ENCODE assay signal across 9 cellular contexts in the genomic region with DNA sequence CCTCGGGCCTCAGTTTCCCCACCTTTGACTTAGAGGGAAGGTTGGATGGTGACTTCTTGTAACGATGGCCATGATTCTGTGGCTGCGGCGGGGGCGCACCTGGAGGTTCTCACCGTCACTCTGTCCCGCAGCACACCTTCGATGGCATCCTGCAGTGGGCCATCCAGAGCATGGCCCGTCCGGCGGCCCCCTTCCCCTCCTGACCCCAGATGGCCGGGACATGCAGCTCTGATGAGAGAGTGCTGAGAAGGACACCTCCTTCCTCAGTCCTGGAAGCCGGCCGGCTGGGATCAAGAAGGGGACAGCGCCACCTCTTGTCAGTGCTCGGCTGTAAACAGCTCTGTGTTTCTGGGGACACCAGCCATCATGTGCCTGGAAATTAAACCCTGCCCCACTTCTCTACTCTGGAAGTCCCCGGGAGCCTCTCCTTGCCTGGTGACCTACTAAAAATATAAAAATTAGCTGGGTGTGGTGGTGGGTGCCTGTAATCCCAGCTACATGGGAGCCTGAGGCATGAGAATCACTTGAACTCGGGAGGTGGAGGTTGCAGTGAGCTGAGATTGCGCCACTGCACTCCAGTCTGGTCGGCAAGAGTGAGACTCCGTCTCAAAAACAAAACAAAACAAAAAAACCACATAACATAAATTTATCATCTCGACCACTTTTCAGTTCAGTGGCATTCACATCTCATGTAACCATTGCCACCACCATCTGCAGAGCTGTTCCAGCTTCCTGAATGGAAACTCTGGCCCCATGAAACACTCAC. TPM values are rescaled to one million over a fixed set of nuclear protein-coding genes. Genes with fewer than 3 reads are reported as not detected.
A peak's percentile ranks its signal among the peaks of the same experiment; 100 is the strongest.
DNase-seq lines count a peak whose midpoint lies in the region; ATAC-seq lines count a peak whose summit lies in the region.
"Had no signal": no experiment of that assay in that cellular context is flagged by ENCODE, and none has a peak within 500 bp of the region (broad histone marks: within the 10 kb centered on the region; RNA-seq: fewer than 3 reads in every experiment).

No MANE protein-coding gene starts in this region.

- peak; percentile 57 for ATAC-seq in effector memory CD8-positive, alpha-beta T cell (replicated peaks)
- ATAC-seq in HG02610 (IDR thresholded peaks at IDR 0.05; ENCODE audit: unreplicated experiment): no peak

- H4K8ac ChIP-seq in mesendoderm (ENCODE audit: low read depth, low read length): no peak overlapping the region

- peaks cover 31 to 41% of the 10 kb centered on the region in 2 donors for H3K4me1 Mint-ChIP-seq in effector memory CD8-positive, alpha-beta T cell (ENCODE audit: low read depth in 2 of 2)

- H3K79me2 ChIP-seq in mesendoderm (ENCODE audit: control insufficient read depth, insufficient read depth, low read length): peaks cover 6% of the 10 kb centered on the region

- peak overlapping the region; percentile 18 for H3K9ac ChIP-seq in NT2/D1 (ENCODE audit: insufficient read length, low read depth)
- H3K9ac ChIP-seq in mesendoderm (ENCODE audit: low read length): no peak overlapping the region

- H3K36me3 Mint-ChIP-seq in effector memory CD8-positive, alpha-beta T cell (ENCODE audit: insufficient read depth): peaks cover 18% of the 10 kb centered on the region

- H3K27ac ChIP-seq in mesendoderm (ENCODE audit: low read depth, low read length): no peak overlapping the region

- no peak overlapping the region for H3K18ac ChIP-seq in mesendoderm (ENCODE audit: low read length)

- no peak overlapping the region for H3K4ac ChIP-seq in mesendoderm (ENCODE audit: low read depth, low read length)

- H2AK5ac ChIP-seq in mesendoderm (ENCODE audit: low read length): no peak overlapping the region

- H3K36me3 ChIP-seq in NT2/D1 (ENCODE audit: insufficient read depth, insufficient read length, low read length) (peaks cover 5% of the 10 kb centered on the region), mesendoderm (ENCODE audit: control insufficient read depth, insufficient read depth, low read length) (no peaks in the 10 kb centered on the region)

- peaks cover 9% of the 10 kb centered on the region for H3K79me1 ChIP-seq in mesendoderm (ENCODE audit: low read length)

- H4K5ac ChIP-seq in mesendoderm (ENCODE audit: low read length): no peak overlapping the region

- peak overlapping the region; percentile 25 to 79 for H3K27ac Mint-ChIP-seq in effector memory CD8-positive, alpha-beta T cell

- H2BK15ac ChIP-seq in mesendoderm (replicated peaks; ENCODE audit: low read depth): no peak overlapping the region

- no peak overlapping the region for H3K56ac ChIP-seq in mesendoderm (ENCODE audit: low read length)

- no peak overlapping the region for H2BK5ac ChIP-seq in mesendoderm (ENCODE audit: low read length)

- H3K27me3 Mint-ChIP-seq in effector memory CD8-positive, alpha-beta T cell: no peaks in the 10 kb centered on the region

- WGBS in mesendoderm (ENCODE audit: extremely low coverage, insufficient coverage, low lambda C conversion rate): no CpG with 5 or more reads among the region's 22 CpGs

- H3K4me3 ChIP-seq in NT2/D1 (ENCODE audit: insufficient read length, low read depth) (no peak overlapping the region), mesendoderm (ENCODE audit: low read length) (no peak overlapping the region)

- H3K9me3 Mint-ChIP-seq in effector memory CD8-positive, alpha-beta T cell: no peaks in the 10 kb centered on the region

- H3K27me3 ChIP-seq in NT2/D1 (ENCODE audit: insufficient read depth, insufficient read length): no peaks in the 10 kb centered on the region
- H3K27me3 ChIP-seq in mesendoderm (ENCODE audit: insufficient read depth, low read length, poor library complexity): no peaks in the 10 kb centered on the region

- H3K9me3 ChIP-seq in NT2/D1 (ENCODE audit: insufficient read depth, low read length): no peaks in the 10 kb centered on the region

- H2BK120ac ChIP-seq in mesendoderm (ENCODE audit: low read depth, low read length): no peak overlapping the region

- H3K4me1 ChIP-seq in NT2/D1 (ENCODE audit: insufficient read depth, insufficient read length) (peaks cover 36% of the 10 kb centered on the region), mesendoderm (ENCODE audit: control insufficient read depth, low read depth, low read length) (peaks cover 3% of the 10 kb centered on the region)

- H3K23ac ChIP-seq in mesendoderm (ENCODE audit: low read length): no peak overlapping the region

- H3K4me2 ChIP-seq in mesendoderm (ENCODE audit: low read length): no peak overlapping the region

- H3K4me3 Mint-ChIP-seq in effector memory CD8-positive, alpha-beta T cell: peak overlapping the region; percentile 37 to 83

- peak; percentile 83 for DNase-seq in COLO829 (ENCODE audit: low spot score)
- peak; percentile 79 for DNase-seq in HT-29 (ENCODE audit: low spot score)
- DNase-seq in NT2/D1 (ENCODE audit: low read depth, low spot score): peak; percentile 89
- DNase-seq in activated CD8-positive, alpha-beta memory T cell treated with anti-CD3 and anti-CD28 coated beads for 4 hours (ENCODE audit: low read depth in 2 of 2): peak; percentile 47 to 56
- DNase-seq in effector memory CD8-positive, alpha-beta T cell: peak; percentile 59 to 66 (median 61)
- DNase-seq in mesendoderm: peak; percentile 86
- DNase-seq in stimulated activated CD8-positive, alpha-beta memory T cell treated with anti-CD3 and anti-CD28 coated beads, Interleukin-2, amount 100 ng/mL, for 1 hour (ENCODE audit: low read depth in 2 of 2): peak; percentile 47 to 54

RNA-seq across cellular contexts. Expression of a gene that starts 2.1 kb away (rescaled TPM):
- 142 and 154 TPM in 2 replicates for total RNA-seq in HT-29 (2014; rRNA removed; shearing (Covaris generic))
- polyA plus RNA-seq in mesendoderm (2013, experiment 1 of 2): 41.1 TPM
- 42.3 TPM for polyA plus RNA-seq in mesendoderm (2013, experiment 2 of 2)

RNA-seq across cellular contexts. Expression of a gene that starts 12.0 kb away (rescaled TPM):
- not detected in 2 replicates for total RNA-seq in HT-29 (2014; rRNA removed; shearing (Covaris generic))
- polyA plus RNA-seq in mesendoderm (2013, experiment 1 of 2): 0.08 TPM
- polyA plus RNA-seq in mesendoderm (2013, experiment 2 of 2): 0.10 TPM

RNA-seq across cellular contexts. Expression of a gene that starts 36.0 kb away (rescaled TPM):
- not detected in 2 replicates for total RNA-seq in HT-29 (2014; rRNA removed; shearing (Covaris generic))
- polyA plus RNA-seq in mesendoderm (2013, experiment 1 of 2): 1.9 TPM
- polyA plus RNA-seq in mesendoderm (2013, experiment 2 of 2): 1.5 TPM
- total RNA-seq: T-helper 1 cell treated with Interleukin-12 subunit alpha and Interleukin-12 subunit beta and Interleukin-4 antibody, amounts not matched to agents 30 ng/mL and 1 ng/mL, for 36 hours had no signal

RNA-seq across cellular contexts. Expression of a gene that starts 41.5 kb away (rescaled TPM):
- 21.7 and 21.8 TPM in 2 replicates for total RNA-seq in HT-29 (2014; rRNA removed; shearing (Covaris generic))
- 10.7 TPM for polyA plus RNA-seq in mesendoderm (2013, experiment 1 of 2)
- polyA plus RNA-seq in mesendoderm (2013, experiment 2 of 2): 10.9 TPM

RNA-seq across cellular contexts. Expression of a gene that starts 55.7 kb away (rescaled TPM):
- total RNA-seq in HT-29 (2014; rRNA removed; shearing (Covaris generic)): 0.60 TPM in 1 of 2 replicates, not detected in the other
- polyA plus RNA-seq in mesendoderm (2013, experiment 1 of 2): 0.66 TPM
- polyA plus RNA-seq in mesendoderm (2013, experiment 2 of 2): 0.87 TPM
